Comparison of ENCODE assay signal across 1 cellular context in the genomic region with DNA sequence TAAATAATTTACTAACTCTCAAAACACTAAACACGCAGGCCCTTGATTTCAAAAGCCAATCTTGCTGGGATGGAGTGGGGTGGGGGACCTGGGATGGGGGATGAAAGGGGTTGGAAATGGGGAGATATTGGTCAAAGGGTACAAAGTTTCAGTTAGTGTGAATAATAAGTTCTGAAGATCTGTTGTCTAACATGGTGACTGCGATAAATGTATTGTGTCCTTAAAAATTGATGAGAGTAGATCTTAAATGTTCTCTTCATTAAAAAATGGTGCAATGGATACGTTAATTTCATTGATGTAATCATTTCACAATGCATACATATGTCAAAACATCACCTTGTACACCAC.
TF ChIP-seq lines count a peak whose summit lies in the region.

No MANE protein-coding gene starts in this region.

TF ChIP-seq in HepG2, 621 proteins besides CTCF, POLR2A, EP300 and RAD21 (continued from another document and continues in another):
- TF ChIP-seq, protein P1, sequence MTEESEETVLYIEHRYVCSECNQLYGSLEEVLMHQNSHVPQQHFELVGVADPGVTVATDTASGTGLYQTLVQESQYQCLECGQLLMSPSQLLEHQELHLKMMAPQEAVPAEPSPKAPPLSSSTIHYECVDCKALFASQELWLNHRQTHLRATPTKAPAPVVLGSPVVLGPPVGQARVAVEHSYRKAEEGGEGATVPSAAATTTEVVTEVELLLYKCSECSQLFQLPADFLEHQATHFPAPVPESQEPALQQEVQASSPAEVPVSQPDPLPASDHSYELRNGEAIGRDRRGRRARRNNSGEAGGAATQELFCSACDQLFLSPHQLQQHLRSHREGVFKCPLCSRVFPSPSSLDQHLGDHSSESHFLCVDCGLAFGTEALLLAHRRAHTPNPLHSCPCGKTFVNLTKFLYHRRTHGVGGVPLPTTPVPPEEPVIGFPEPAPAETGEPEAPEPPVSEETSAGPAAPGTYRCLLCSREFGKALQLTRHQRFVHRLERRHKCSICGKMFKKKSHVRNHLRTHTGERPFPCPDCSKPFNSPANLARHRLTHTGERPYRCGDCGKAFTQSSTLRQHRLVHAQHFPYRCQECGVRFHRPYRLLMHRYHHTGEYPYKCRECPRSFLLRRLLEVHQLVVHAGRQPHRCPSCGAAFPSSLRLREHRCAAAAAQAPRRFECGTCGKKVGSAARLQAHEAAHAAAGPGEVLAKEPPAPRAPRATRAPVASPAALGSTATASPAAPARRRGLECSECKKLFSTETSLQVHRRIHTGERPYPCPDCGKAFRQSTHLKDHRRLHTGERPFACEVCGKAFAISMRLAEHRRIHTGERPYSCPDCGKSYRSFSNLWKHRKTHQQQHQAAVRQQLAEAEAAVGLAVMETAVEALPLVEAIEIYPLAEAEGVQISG (CRISPR knock-in tag; IDR thresholded peaks at IDR 0.05): no peak
- 0 out of 2 replicates have a peak, but pooled peaks have one; percentile 6 for TF ChIP-seq ZFP36L1 (CRISPR knock-in tag; IDR thresholded peaks at IDR 0.05)
- TF ChIP-seq ZNF354B (CRISPR knock-in tag; IDR thresholded peaks at IDR 0.05): no peak
- no peak for TF ChIP-seq ZNF20 (CRISPR knock-in tag; IDR thresholded peaks at IDR 0.05)
- TF ChIP-seq, protein P2, sequence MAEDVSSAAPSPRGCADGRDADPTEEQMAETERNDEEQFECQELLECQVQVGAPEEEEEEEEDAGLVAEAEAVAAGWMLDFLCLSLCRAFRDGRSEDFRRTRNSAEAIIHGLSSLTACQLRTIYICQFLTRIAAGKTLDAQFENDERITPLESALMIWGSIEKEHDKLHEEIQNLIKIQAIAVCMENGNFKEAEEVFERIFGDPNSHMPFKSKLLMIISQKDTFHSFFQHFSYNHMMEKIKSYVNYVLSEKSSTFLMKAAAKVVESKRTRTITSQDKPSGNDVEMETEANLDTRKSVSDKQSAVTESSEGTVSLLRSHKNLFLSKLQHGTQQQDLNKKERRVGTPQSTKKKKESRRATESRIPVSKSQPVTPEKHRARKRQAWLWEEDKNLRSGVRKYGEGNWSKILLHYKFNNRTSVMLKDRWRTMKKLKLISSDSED (CRISPR knock-in tag; IDR thresholded peaks at IDR 0.05): no peak
- no peak for TF ChIP-seq ZNF251 (CRISPR knock-in tag; IDR thresholded peaks at IDR 0.05)
- no peak for TF ChIP-seq MXD4 (CRISPR knock-in tag; IDR thresholded peaks at IDR 0.05)
- TF ChIP-seq, protein P3, sequence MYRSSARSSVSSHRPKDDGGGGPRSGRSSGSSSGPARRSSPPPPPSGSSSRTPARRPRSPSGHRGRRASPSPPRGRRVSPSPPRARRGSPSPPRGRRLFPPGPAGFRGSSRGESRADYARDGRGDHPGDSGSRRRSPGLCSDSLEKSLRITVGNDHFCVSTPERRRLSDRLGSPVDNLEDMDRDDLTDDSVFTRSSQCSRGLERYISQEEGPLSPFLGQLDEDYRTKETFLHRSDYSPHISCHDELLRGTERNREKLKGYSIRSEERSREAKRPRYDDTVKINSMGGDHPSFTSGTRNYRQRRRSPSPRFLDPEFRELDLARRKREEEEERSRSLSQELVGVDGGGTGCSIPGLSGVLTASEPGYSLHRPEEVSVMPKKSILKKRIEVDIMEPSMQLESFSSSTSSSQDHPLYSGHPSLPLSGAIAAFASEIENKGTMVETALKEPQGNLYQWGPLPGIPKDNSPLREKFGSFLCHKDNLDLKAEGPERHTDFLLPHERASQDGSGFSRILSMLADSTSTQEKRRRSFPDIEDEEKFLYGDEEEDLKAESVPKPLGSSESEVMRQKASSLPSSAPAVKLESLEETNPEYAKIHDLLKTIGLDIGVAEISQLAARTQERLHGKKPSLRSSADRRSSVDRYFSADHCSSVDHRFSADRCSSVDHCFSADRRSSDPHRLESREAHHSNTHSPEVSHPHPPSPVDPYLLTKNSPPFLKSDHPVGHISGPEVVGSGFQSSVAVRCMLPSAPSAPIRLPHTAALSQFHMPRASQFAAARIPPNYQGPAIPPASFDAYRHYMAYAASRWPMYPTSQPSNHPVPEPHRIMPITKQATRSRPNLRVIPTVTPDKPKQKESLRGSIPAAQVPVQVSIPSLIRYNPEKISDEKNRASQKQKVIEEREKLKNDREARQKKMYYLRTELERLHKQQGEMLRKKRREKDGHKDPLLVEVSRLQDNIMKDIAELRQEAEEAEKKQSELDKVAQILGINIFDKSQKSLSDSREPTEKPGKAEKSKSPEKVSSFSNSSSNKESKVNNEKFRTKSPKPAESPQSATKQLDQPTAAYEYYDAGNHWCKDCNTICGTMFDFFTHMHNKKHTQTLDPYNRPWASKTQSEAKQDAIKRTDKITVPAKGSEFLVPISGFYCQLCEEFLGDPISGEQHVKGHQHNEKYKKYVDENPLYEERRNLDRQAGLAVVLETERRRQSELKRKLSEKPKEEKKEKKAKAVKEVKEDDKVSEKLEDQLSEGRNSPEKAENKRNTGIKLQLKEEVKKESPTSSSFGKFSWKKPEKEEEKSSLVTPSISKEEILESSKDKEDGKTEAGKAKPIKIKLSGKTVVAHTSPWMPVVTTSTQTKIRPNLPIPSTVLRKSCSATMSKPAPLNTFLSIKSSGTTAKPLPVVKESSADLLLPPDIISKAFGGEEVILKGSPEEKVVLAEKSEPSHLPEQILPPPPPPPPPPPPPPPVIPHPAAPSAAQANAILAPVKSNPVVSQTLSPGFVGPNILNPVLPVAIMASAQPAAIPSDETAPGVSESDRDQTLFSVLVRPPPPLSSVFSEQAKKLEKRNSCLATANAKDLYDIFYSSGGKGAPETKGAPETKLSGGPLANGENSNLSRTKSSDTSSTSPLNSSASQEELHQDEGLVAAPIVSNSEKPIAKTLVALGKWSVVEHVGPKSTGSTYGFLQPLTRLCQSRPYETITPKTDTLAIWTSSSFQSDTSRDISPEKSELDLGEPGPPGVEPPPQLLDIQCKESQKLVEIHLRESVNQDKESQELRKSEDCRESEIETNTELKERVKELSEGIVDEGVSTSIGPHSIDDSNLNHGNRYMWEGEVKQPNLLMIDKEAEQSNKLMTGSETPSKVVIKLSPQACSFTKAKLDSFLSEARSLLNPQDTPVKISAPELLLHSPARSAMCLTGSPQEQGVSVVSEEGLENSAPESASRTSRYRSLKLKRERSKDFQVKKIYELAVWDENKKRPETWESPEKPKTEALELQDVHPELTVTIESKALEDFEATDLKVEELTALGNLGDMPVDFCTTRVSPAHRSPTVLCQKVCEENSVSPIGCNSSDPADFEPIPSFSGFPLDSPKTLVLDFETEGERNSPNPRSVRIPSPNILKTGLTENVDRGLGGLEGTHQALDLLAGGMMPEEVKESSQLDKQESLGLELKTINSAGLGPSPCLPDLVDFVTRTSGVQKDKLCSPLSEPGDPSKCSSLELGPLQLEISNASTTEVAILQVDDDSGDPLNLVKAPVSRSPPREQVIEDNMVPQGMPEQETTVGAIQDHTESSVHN (CRISPR knock-in tag; IDR thresholded peaks at IDR 0.05): no peak
- TF ChIP-seq ZNF33B (CRISPR knock-in tag; IDR thresholded peaks at IDR 0.05): no peak
- TF ChIP-seq TBX2 (CRISPR knock-in tag; IDR thresholded peaks at IDR 0.05; ENCODE audit: borderline replicate concordance): no peak
- TF ChIP-seq, protein P4, sequence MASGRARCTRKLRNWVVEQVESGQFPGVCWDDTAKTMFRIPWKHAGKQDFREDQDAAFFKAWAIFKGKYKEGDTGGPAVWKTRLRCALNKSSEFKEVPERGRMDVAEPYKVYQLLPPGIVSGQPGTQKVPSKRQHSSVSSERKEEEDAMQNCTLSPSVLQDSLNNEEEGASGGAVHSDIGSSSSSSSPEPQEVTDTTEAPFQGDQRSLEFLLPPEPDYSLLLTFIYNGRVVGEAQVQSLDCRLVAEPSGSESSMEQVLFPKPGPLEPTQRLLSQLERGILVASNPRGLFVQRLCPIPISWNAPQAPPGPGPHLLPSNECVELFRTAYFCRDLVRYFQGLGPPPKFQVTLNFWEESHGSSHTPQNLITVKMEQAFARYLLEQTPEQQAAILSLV (CRISPR knock-in tag; IDR thresholded peaks at IDR 0.05; ENCODE audit: borderline replicate concordance): no peak
- TF ChIP-seq, protein P5, sequence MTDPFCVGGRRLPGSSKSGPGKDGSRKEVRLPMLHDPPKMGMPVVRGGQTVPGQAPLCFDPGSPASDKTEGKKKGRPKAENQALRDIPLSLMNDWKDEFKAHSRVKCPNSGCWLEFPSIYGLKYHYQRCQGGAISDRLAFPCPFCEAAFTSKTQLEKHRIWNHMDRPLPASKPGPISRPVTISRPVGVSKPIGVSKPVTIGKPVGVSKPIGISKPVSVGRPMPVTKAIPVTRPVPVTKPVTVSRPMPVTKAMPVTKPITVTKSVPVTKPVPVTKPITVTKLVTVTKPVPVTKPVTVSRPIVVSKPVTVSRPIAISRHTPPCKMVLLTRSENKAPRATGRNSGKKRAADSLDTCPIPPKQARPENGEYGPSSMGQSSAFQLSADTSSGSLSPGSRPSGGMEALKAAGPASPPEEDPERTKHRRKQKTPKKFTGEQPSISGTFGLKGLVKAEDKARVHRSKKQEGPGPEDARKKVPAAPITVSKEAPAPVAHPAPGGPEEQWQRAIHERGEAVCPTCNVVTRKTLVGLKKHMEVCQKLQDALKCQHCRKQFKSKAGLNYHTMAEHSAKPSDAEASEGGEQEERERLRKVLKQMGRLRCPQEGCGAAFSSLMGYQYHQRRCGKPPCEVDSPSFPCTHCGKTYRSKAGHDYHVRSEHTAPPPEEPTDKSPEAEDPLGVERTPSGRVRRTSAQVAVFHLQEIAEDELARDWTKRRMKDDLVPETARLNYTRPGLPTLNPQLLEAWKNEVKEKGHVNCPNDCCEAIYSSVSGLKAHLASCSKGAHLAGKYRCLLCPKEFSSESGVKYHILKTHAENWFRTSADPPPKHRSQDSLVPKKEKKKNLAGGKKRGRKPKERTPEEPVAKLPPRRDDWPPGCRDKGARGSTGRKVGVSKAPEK (CRISPR knock-in tag; IDR thresholded peaks at IDR 0.05; ENCODE audit: borderline replicate concordance): no peak
- TF ChIP-seq, protein P6, sequence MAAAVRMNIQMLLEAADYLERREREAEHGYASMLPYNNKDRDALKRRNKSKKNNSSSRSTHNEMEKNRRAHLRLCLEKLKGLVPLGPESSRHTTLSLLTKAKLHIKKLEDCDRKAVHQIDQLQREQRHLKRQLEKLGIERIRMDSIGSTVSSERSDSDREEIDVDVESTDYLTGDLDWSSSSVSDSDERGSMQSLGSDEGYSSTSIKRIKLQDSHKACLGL (CRISPR knock-in tag; IDR thresholded peaks at IDR 0.05): no peak
- TF ChIP-seq RBM39 (IDR thresholded peaks at IDR 0.05; ENCODE audit: low read depth, low read length, poor library complexity, severe bottlenecking): no peak
- TF ChIP-seq TAF1 (CRISPR knock-in tag; IDR thresholded peaks at IDR 0.05): no peak
- peak; percentile 48; the same call in 1 of the 2 replicates for TF ChIP-seq CEBPB (IDR thresholded peaks at IDR 0.05; ENCODE audit: borderline replicate concordance, low read depth, low read length)
- TF ChIP-seq, protein P7, sequence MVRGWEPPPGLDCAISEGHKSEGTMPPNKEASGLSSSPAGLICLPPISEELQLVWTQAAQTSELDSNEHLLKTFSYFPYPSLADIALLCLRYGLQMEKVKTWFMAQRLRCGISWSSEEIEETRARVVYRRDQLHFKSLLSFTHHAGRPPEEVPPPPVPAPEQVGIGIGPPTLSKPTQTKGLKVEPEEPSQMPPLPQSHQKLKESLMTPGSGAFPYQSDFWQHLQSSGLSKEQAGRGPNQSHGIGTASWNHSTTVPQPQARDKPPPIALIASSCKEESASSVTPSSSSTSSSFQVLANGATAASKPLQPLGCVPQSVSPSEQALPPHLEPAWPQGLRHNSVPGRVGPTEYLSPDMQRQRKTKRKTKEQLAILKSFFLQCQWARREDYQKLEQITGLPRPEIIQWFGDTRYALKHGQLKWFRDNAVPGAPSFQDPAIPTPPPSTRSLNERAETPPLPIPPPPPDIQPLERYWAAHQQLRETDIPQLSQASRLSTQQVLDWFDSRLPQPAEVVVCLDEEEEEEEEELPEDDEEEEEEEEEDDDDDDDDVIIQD (CRISPR knock-in tag; IDR thresholded peaks at IDR 0.05; ENCODE audit: low read depth): 0 out of 2 replicates have a peak, but pooled peaks have one; percentile 3
- no peak for TF ChIP-seq KAT8 (CRISPR knock-in tag; IDR thresholded peaks at IDR 0.05)
- TF ChIP-seq SMAD9 (CRISPR knock-in tag; IDR thresholded peaks at IDR 0.05): no peak
- TF ChIP-seq ZNF781 (CRISPR knock-in tag; IDR thresholded peaks at IDR 0.05; ENCODE audit: borderline replicate concordance, not compliant biosample characterization): no peak
- TF ChIP-seq, protein P8, sequence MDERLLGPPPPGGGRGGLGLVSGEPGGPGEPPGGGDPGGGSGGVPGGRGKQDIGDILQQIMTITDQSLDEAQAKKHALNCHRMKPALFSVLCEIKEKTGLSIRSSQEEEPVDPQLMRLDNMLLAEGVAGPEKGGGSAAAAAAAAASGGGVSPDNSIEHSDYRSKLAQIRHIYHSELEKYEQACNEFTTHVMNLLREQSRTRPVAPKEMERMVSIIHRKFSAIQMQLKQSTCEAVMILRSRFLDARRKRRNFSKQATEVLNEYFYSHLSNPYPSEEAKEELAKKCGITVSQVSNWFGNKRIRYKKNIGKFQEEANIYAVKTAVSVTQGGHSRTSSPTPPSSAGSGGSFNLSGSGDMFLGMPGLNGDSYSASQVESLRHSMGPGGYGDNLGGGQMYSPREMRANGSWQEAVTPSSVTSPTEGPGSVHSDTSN (CRISPR knock-in tag; IDR thresholded peaks at IDR 0.05): no peak
- no peak for TF ChIP-seq ZNF274 (CRISPR knock-in tag; IDR thresholded peaks at IDR 0.05)
- no peak for TF ChIP-seq GATAD2A (CRISPR knock-in tag; IDR thresholded peaks at IDR 0.05)
- no peak for TF ChIP-seq FIP1L1 (IDR thresholded peaks at IDR 0.05; ENCODE audit: borderline replicate concordance, insufficient read depth, low read depth, low read length)
- TF ChIP-seq, protein P9, sequence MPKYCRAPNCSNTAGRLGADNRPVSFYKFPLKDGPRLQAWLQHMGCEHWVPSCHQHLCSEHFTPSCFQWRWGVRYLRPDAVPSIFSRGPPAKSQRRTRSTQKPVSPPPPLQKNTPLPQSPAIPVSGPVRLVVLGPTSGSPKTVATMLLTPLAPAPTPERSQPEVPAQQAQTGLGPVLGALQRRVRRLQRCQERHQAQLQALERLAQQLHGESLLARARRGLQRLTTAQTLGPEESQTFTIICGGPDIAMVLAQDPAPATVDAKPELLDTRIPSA (CRISPR knock-in tag; IDR thresholded peaks at IDR 0.05; ENCODE audit: borderline replicate concordance): no peak
- peak; percentile 99 for TF ChIP-seq HNRNPK (IDR thresholded peaks at IDR 0.05; ENCODE audit: low read depth, low read length, poor library complexity, severe bottlenecking)
- TF ChIP-seq, protein P10, sequence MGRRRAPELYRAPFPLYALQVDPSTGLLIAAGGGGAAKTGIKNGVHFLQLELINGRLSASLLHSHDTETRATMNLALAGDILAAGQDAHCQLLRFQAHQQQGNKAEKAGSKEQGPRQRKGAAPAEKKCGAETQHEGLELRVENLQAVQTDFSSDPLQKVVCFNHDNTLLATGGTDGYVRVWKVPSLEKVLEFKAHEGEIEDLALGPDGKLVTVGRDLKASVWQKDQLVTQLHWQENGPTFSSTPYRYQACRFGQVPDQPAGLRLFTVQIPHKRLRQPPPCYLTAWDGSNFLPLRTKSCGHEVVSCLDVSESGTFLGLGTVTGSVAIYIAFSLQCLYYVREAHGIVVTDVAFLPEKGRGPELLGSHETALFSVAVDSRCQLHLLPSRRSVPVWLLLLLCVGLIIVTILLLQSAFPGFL (CRISPR knock-in tag; IDR thresholded peaks at IDR 0.05): no peak
